Comparison of ENCODE assay signal across 34 cellular contexts in the genomic region with DNA sequence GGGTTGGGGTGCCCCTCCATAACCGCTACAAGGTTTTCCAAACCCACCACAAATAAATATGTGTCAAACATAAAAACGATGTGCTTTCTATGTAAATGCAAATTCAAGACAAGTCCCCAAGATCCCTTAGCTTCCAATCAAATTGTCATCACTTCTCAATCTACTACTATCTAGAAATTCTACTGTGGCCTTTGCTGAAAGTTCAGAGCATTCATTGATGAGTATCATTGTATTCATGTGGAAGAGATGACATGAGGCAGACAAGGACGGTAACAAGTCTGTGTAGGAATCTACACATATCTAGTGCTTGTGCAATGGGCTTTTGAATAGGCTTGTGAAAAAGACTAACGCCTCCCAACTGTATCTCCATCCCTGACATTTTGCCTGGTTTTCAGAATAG.
"Had no signal": no experiment of that assay in that cellular context is flagged by ENCODE, and none has a peak within 500 bp of the region (broad histone marks: within the 10 kb centered on the region; RNA-seq: fewer than 3 reads in every experiment).

No MANE protein-coding gene starts in this region.

- FAIRE-seq: astrocyte, bronchial epithelial cell had no signal

- H3K4me1 ChIP-seq: adrenal gland, ascending aorta, body of pancreas, breast epithelium had no signal

- ATAC-seq: activated naive CD4-positive, alpha-beta T cell treated with anti-CD3 and anti-CD28 coated beads, Interleukin-2, amount 50 U/mL, for 72 hours; activated naive CD8-positive, alpha-beta T cell treated with anti-CD3 and anti-CD28 coated beads, Interleukin-2, amount 50 U/mL, for 24 hours; activated T-cell treated with anti-CD3 and anti-CD28 coated beads, Interleukin-2, amount 50 U/mL, for 4 hours; activated T-cell treated with anti-CD3 and anti-CD28 coated beads, Interleukin-2, amount 50 U/mL, for 72 hours; activated T-helper 17 cell treated with anti-CD3 and anti-CD28 coated beads, Interleukin-2, amount 50 U/mL, for 72 hours; body of pancreas had no signal

- H3K4me3 ChIP-seq: adrenal gland, ascending aorta, body of pancreas, breast epithelium, cardiac muscle cell had no signal

- H3K27me3 ChIP-seq: adrenal gland, ascending aorta, body of pancreas, brain microvascular endothelial cell, breast epithelium, cardiac muscle cell had no signal

- H3K27ac ChIP-seq: adrenal gland, ascending aorta, body of pancreas, brain microvascular endothelial cell, breast epithelium, cardiac muscle cell had no signal

- H3K9me3 ChIP-seq: adrenal gland, body of pancreas, breast epithelium had no signal

- DNase-seq: activated effector memory CD4-positive, alpha-beta T cell treated with anti-CD3 and anti-CD28 coated beads, Interleukin-2, amount 50 U/mL, for 16 hours; activated effector memory CD4-positive, alpha-beta T cell treated with Interleukin-2 at 50 U/mL for 16 hours; activated gamma-delta T cell; activated gamma-delta T cell treated with Interleukin-2 at 50 U/mL for 16 hours; activated naive CD4-positive, alpha-beta T cell; activated naive CD4-positive, alpha-beta T cell treated with anti-CD3 and anti-CD28 coated beads for 36 hours; activated naive CD4-positive, alpha-beta T cell treated with anti-CD3 and anti-CD28 coated beads, Interleukin-2, amount 10 ng/mL, durations not matched to agents 7 days and 5 days; activated naive CD4-positive, alpha-beta T cell treated with anti-CD3 and anti-CD28 coated beads, Interleukin-2, amount 50 U/mL, for 16 hours; activated naive CD4-positive, alpha-beta T cell treated with Interleukin-2 at 50 U/mL for 16 hours; activated naive CD8-positive, alpha-beta T cell treated with anti-CD3 and anti-CD28 coated beads for 36 hours; activated naive CD8-positive, alpha-beta T cell treated with anti-CD3 and anti-CD28 coated beads, Interleukin-2, amount 10 ng/mL, durations not matched to agents 7 days and 5 days; activated naive CD8-positive, alpha-beta T cell treated with anti-CD3 and anti-CD28 coated beads, Interleukin-2, amount 50 U/mL, for 24 hours; activated T-cell treated with anti-CD3 and anti-CD28 coated beads, Interleukin-2, amount 50 U/mL, for 1 hour; activated T-cell treated with anti-CD3 and anti-CD28 coated beads, Interleukin-2, amount 50 U/mL, for 24 hours; activated T-cell treated with anti-CD3 and anti-CD28 coated beads, Interleukin-2, amount 50 U/mL, for 4 hours; activated T-cell treated with anti-CD3 and anti-CD28 coated beads, Interleukin-2, amount 50 U/mL, for 48 hours; activated T-cell treated with anti-CD3 and anti-CD28 coated beads, Interleukin-2, amount 50 U/mL, for 72 hours; adrenal gland; amniotic stem cell; amygdala; anterior cingulate cortex; aorta; body of pancreas; brain microvascular endothelial cell; caudate nucleus; central memory CD4-positive, alpha-beta T cell; cerebellar nuclear complex had no signal

- H3K36me3 ChIP-seq: adrenal gland, ascending aorta, brain microvascular endothelial cell, breast epithelium, cardiac muscle cell had no signal
